ENCODE assay signal across 30 cellular contexts in genomic region chr11:40302669-40303068, GRCh38.
DNase-seq lines count a peak whose midpoint lies in the region; ATAC-seq and TF ChIP-seq lines count a peak whose summit lies in the region.
"Had no signal": no experiment of that assay in that cellular context is flagged by ENCODE, and none has a peak within 500 bp of the region (broad histone marks: within the 10 kb centered on the region; RNA-seq: fewer than 3 reads in every experiment).

No MANE protein-coding gene starts in this region.

- DNase-seq in MCF 10A (ENCODE audit: unreplicated experiment), result peak; percentile 70
- DNase-seq in breast epithelium (ENCODE audit: low spot score in 2 of 2), result no peak
- DNase-seq in fibroblast of gingiva (ENCODE audit: low read depth), result peak; percentile 27
- DNase-seq in non-pigmented ciliary epithelial cell (ENCODE audit: low read depth), result peak; percentile 28
- no peak for DNase-seq in islet precursor cell
- DNase-seq in COR-L47 (lab: John Stamatoyannopoulos, UW), result no peak
- no peak for DNase-seq in GDM1 (lab: John Stamatoyannopoulos, UW)
- DNase-seq: 8988T; activated CD4-positive, alpha-beta T cell treated with anti-CD3 and anti-CD28 coated beads for 4 hours; activated CD8-positive, alpha-beta memory T cell treated with anti-CD3 and anti-CD28 coated beads for 24 hours; activated effector memory CD4-positive, alpha-beta T cell treated with anti-CD3 and anti-CD28 coated beads, Interleukin-2, amount 50 U/mL, for 16 hours; activated naive CD8-positive, alpha-beta T cell treated with anti-CD3 and anti-CD28 coated beads, Interleukin-2, amount 10 ng/mL, durations not matched to agents 7 days and 5 days; CD4-positive, CD25-positive, alpha-beta regulatory T cell; endodermal cell; esophagus squamous epithelium; GM23248; head of caudate nucleus; NCI-H1694; NCI-H524 treated with DMSO at 0.1 percent for 48 hours; NK-92 treated with Interleukin-12 subunit alpha and Interleukin-12 subunit beta, amount 100 ng/mL, for 24 hours; PC-9; Right ventricle myocardium superior; sigmoid colon; stimulated activated naive CD8-positive, alpha-beta T cell treated with anti-CD3 and anti-CD28 coated beads, Interleukin-15, Interleukin-2, amounts not matched to agents 100 U/mL and 50 U/mL, for 24 hours; uterus had no signal

- H3K27me3 ChIP-seq in breast epithelium, result no peaks in the 10 kb centered on the region
- H3K27me3 ChIP-seq: cardiac muscle cell, esophagus squamous epithelium, sigmoid colon, uterus had no signal

- intact Hi-C loops in MCF 10A (cut with micrococcal nuclease) (no loop called here), breast epithelium (cut with DNase I; ENCODE audit: low total_unique reads) (no loop called here)

- TF ChIP-seq CTCF in MCF 10A (IDR thresholded peaks at IDR 0.05; ENCODE audit: unreplicated experiment) (no peak), breast epithelium (IDR thresholded peaks at IDR 0.05) (no peak)

- H3K27ac Mint-ChIP-seq in MCF 10A (ENCODE audit: low read depth, unreplicated experiment), result peak overlapping the region; percentile 5
- H3K27ac Mint-ChIP-seq: activated naive CD8-positive, alpha-beta T cell treated with anti-CD3 and anti-CD28 coated beads, Interleukin-2, amount 10 ng/mL, durations not matched to agents 7 days and 5 days; CD4-positive, CD25-positive, alpha-beta regulatory T cell; dendritic cell treated with granulocyte-macrophage colony-stimulating factor and Interleukin-4, amounts not matched to agents 40 ng/mL and 50 ng/mL, for 4 days; endodermal cell had no signal

- no peaks in the 10 kb centered on the region for H3K36me3 Mint-ChIP-seq in MCF 10A (ENCODE audit: insufficient read depth, unreplicated experiment)
- H3K36me3 Mint-ChIP-seq: activated naive CD8-positive, alpha-beta T cell treated with anti-CD3 and anti-CD28 coated beads, Interleukin-2, amount 10 ng/mL, durations not matched to agents 7 days and 5 days; CD4-positive, CD25-positive, alpha-beta regulatory T cell had no signal

- H3K36me3 ChIP-seq in breast epithelium, result no peaks in the 10 kb centered on the region
- H3K36me3 ChIP-seq: cardiac muscle cell, esophagus squamous epithelium, sigmoid colon, thoracic aorta, uterus had no signal

- ATAC-seq in GM19351 (IDR thresholded peaks at IDR 0.05; ENCODE audit: unreplicated experiment), result no peak
- ATAC-seq: stimulated activated naive CD8-positive, alpha-beta T cell treated with anti-CD3 and anti-CD28 coated beads, Interleukin-15, Interleukin-2, amounts not matched to agents 100 U/mL and 50 U/mL, for 24 hours had no signal

- no peak overlapping the region for H3K27ac ChIP-seq in breast epithelium
- H3K27ac ChIP-seq: cardiac muscle cell, esophagus squamous epithelium, GM23248, HL-60, PC-9, sigmoid colon, thoracic aorta, uterus had no signal

- no peak overlapping the region for H3K4me3 Mint-ChIP-seq in MCF 10A (ENCODE audit: unreplicated experiment)
- H3K4me3 Mint-ChIP-seq: activated naive CD8-positive, alpha-beta T cell treated with anti-CD3 and anti-CD28 coated beads, Interleukin-2, amount 10 ng/mL, durations not matched to agents 7 days and 5 days; CD4-positive, CD25-positive, alpha-beta regulatory T cell; dendritic cell treated with granulocyte-macrophage colony-stimulating factor and Interleukin-4, amounts not matched to agents 40 ng/mL and 50 ng/mL, for 4 days; endodermal cell had no signal

- POLR2A ChIA-PET in MCF 10A (lab: Yijun Ruan, JAX), result no interaction called here

- no TSS peak for BruUV-seq in MCF 10A (replicated peaks; lab: Mats Ljungman, UMichigan)

- H3K27me3 Mint-ChIP-seq in MCF 10A (ENCODE audit: insufficient read depth, unreplicated experiment), result no peaks in the 10 kb centered on the region
- H3K27me3 Mint-ChIP-seq: activated naive CD8-positive, alpha-beta T cell treated with anti-CD3 and anti-CD28 coated beads, Interleukin-2, amount 10 ng/mL, durations not matched to agents 7 days and 5 days; CD4-positive, CD25-positive, alpha-beta regulatory T cell; dendritic cell treated with granulocyte-macrophage colony-stimulating factor and Interleukin-4, amounts not matched to agents 40 ng/mL and 50 ng/mL, for 4 days had no signal

- CTCF ChIA-PET in MCF 10A (lab: Yijun Ruan, JAX), result no interaction called here

- TF ChIP-seq POLR2A in breast epithelium (IDR thresholded peaks at IDR 0.05), result no peak

- no peaks in the 10 kb centered on the region for H3K9me3 Mint-ChIP-seq in MCF 10A (ENCODE audit: unreplicated experiment)
- H3K9me3 Mint-ChIP-seq: activated naive CD8-positive, alpha-beta T cell treated with anti-CD3 and anti-CD28 coated beads, Interleukin-2, amount 10 ng/mL, durations not matched to agents 7 days and 5 days; dendritic cell treated with granulocyte-macrophage colony-stimulating factor and Interleukin-4, amounts not matched to agents 40 ng/mL and 50 ng/mL, for 4 days; endodermal cell had no signal

- H3K4me1 ChIP-seq in breast epithelium, result no peaks in the 10 kb centered on the region
- H3K4me1 ChIP-seq: esophagus squamous epithelium, sigmoid colon, uterus had no signal

- H3K4me3 ChIP-seq in breast epithelium, result no peak overlapping the region
- H3K4me3 ChIP-seq: cardiac muscle cell, esophagus squamous epithelium, GM23248, PC-9, sigmoid colon, thoracic aorta, uterus had no signal

- H3K9me3 ChIP-seq in breast epithelium, result no peaks in the 10 kb centered on the region
- H3K9me3 ChIP-seq: esophagus squamous epithelium, sigmoid colon, thoracic aorta, uterus had no signal

- peaks cover 18% of the 10 kb centered on the region for H3K4me1 Mint-ChIP-seq in MCF 10A (ENCODE audit: insufficient read depth, unreplicated experiment)
- H3K4me1 Mint-ChIP-seq: activated naive CD8-positive, alpha-beta T cell treated with anti-CD3 and anti-CD28 coated beads, Interleukin-2, amount 10 ng/mL, durations not matched to agents 7 days and 5 days; CD4-positive, CD25-positive, alpha-beta regulatory T cell; endodermal cell had no signal

Comparison
In these comparisons a context has a peak if more than half of its experiments do, and no peak if none do; other contexts are left out.
1. DNase-seq: peak in MCF 10A (single experiment), fibroblast of gingiva (single experiment) and non-pigmented ciliary epithelial cell (single experiment); none in breast epithelium (0 of 2), islet precursor cell (single experiment), COR-L47 (single experiment) and GDM1 (single experiment).